Comparison of ENCODE assay signal across 8 cellular contexts in the genomic region with DNA sequence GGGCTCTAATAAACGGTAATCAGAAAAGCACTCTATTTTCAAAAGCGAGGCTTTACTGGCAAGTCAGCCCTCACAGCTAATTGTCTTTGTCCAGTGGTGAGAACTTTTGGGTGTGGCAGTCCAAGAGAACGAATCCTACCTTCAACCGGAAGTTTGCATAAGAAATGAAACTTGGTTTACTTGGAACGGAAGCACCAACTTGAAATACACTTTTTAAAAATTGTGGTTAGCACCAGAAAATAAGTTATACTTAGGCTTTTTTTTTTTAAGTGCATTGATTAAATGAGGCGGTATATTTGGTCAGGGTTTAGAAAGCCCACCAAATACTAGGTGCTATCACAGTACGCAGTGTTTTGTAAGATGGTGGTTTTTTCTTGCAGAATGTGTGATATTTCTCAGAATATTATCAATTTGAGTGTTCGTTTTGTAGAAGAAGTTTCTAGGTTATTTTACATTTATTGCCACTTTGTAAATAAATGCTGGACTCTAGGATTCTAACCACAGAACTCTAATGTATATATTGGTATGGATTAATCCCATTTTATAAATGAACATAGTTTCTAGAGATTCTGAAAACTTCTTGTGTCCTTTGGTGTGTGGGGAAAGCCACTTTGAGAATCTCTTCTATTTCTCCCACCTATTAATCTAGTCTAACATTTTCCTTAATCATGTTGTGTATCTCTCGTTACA. TPM values are rescaled to one million over a fixed set of nuclear protein-coding genes. Genes with fewer than 3 reads are reported as not detected.
DNase-seq lines count a peak whose midpoint lies in the region; ATAC-seq and TF ChIP-seq lines count a peak whose summit lies in the region.

No MANE protein-coding gene starts in this region.

- peak; percentile 69 for DNase-seq in activated CD8-positive, alpha-beta memory T cell treated with anti-CD3 and anti-CD28 coated beads, Interleukin-2, amount 10 ng/mL, durations not matched to agents 7 days and 5 days
- DNase-seq in activated CD8-positive, alpha-beta memory T cell treated with anti-CD3 and anti-CD28 coated beads for 24 hours: no peak
- DNase-seq in NCI-H510A treated with DMSO at 0.1 percent for 48 hours (lab: John Stamatoyannopoulos, UW) (peak; percentile 32), astrocyte of the spinal cord (ENCODE audit: low read depth, low spot score) (peak; percentile 63), left lung (no peak), transverse colon (peak; percentile 57), UCSD-AML1 (lab: John Stamatoyannopoulos, UW; ENCODE audit: unreplicated experiment) (no peak)

- no peak for TF ChIP-seq CTCF in astrocyte of the spinal cord (IDR thresholded peaks at IDR 0.05; ENCODE audit: low read depth, low read length)
- TF ChIP-seq CTCF in left lung (IDR thresholded peaks at IDR 0.05): no peak
- TF ChIP-seq CTCF in transverse colon (IDR thresholded peaks at IDR 0.05): no peak

- CTCF ChIA-PET in activated CD8-positive, alpha-beta memory T cell treated with anti-CD3 and anti-CD28 coated beads, Interleukin-2, amount 10 ng/mL, durations not matched to agents 7 days and 5 days (lab: Charles Lee): interaction anchor here (0.8 to 4.0 kb wide), 5 partner anchors 12 to 288 kb away, joined by 3 to 30 read pairs (median 4); no protein-coding TSS in a partner anchor

- H3K36me3 Mint-ChIP-seq in activated CD8-positive, alpha-beta memory T cell treated with anti-CD3 and anti-CD28 coated beads, Interleukin-2, amount 10 ng/mL, durations not matched to agents 7 days and 5 days: peaks cover 55% of the 10 kb centered on the region

- H3K27me3 Mint-ChIP-seq in activated CD8-positive, alpha-beta memory T cell treated with anti-CD3 and anti-CD28 coated beads, Interleukin-2, amount 10 ng/mL, durations not matched to agents 7 days and 5 days: peaks cover 4% of the 10 kb centered on the region

- peak overlapping the region; percentile 99 for H3K27ac Mint-ChIP-seq in activated CD8-positive, alpha-beta memory T cell treated with anti-CD3 and anti-CD28 coated beads, Interleukin-2, amount 10 ng/mL, durations not matched to agents 7 days and 5 days

- TF ChIP-seq POLR2A in transverse colon (IDR thresholded peaks at IDR 0.05): peak; percentile 58

- H3K9me3 ChIP-seq in left lung (no peaks in the 10 kb centered on the region), transverse colon (no peaks in the 10 kb centered on the region)

- H3K27me3 ChIP-seq in left lung (no peaks in the 10 kb centered on the region), transverse colon (no peaks in the 10 kb centered on the region)

- H3K36me3 ChIP-seq in left lung (peaks cover 0 to 19% of the 10 kb centered on the region in 2 donors), transverse colon (peaks cover 0 to 18% (median 5%) of the 10 kb centered on the region in 4 donors)

- H3K27ac ChIP-seq in left lung: peak overlapping the region; percentile 99 to 100
- peak overlapping the region; percentile 98 to 100 (median 99) for H3K27ac ChIP-seq in transverse colon

- no peak for TF ChIP-seq EP300 in transverse colon (IDR thresholded peaks at IDR 0.05; ENCODE audit: low read depth)

- H3K4me3 ChIP-seq in astrocyte of the spinal cord (ENCODE audit: low read depth, low read length): peak overlapping the region; percentile 94
- H3K4me3 ChIP-seq in left lung: peak overlapping the region; percentile 90 to 93
- peak overlapping the region; percentile 81 to 100 (median 96) for H3K4me3 ChIP-seq in transverse colon

- peaks cover 48% of the 10 kb centered on the region for H3K4me1 Mint-ChIP-seq in activated CD8-positive, alpha-beta memory T cell treated with anti-CD3 and anti-CD28 coated beads, Interleukin-2, amount 10 ng/mL, durations not matched to agents 7 days and 5 days

- peak overlapping the region; percentile 92 for H3K4me3 Mint-ChIP-seq in activated CD8-positive, alpha-beta memory T cell treated with anti-CD3 and anti-CD28 coated beads, Interleukin-2, amount 10 ng/mL, durations not matched to agents 7 days and 5 days

- no peaks in the 10 kb centered on the region for H3K9me3 Mint-ChIP-seq in activated CD8-positive, alpha-beta memory T cell treated with anti-CD3 and anti-CD28 coated beads, Interleukin-2, amount 10 ng/mL, durations not matched to agents 7 days and 5 days (ENCODE audit: low read depth)

- intact Hi-C loops in left lung (cut with DNase I) (loop anchor here in 1 of 2 donors (5.0 to 10.0 kb wide), 2 partner anchors 104 to 317 kb away; no protein-coding TSS in a partner anchor), transverse colon (cut with DNase I; ENCODE audit: low total_unique reads) (loop anchor here (5.0 to 10.0 kb wide), 2 partner anchors 94 to 317 kb away; no protein-coding TSS in a partner anchor)

- peaks cover 29 to 72% of the 10 kb centered on the region in 2 donors for H3K4me1 ChIP-seq in left lung
- peaks cover 13 to 67% (median 32%) of the 10 kb centered on the region in 4 donors for H3K4me1 ChIP-seq in transverse colon

- in situ Hi-C loops in astrocyte of the spinal cord (cut with HindIII; ENCODE audit: low sequenced_read_pairs) (no loop called here), transverse colon (cut with MboI; ENCODE audit: low pct_ligation_motif_present in 1 of 4, low pct_unique_long_range_greater_than_20kb in 1 of 4, low sequenced_read_pairs in 3 of 4) (loop anchor here (10.0 to 25.0 kb wide), 5 partner anchors 94 to 487 kb away; no protein-coding TSS in a partner anchor)

- WGBS in transverse colon (ENCODE audit: low coverage in 1 of 2), 2 donors: 1 to 7% methylated on average over 9 of the region's 9 CpGs

- ATAC-seq in activated CD8-positive, alpha-beta memory T cell treated with anti-CD3 and anti-CD28 coated beads, Interleukin-2, amount 10 ng/mL, durations not matched to agents 7 days and 5 days: no peak
- ATAC-seq in left lung: peak; percentile 6
- ATAC-seq in HG03469 (IDR thresholded peaks at IDR 0.05; ENCODE audit: unreplicated experiment): no peak

RNA-seq across cellular contexts. Expression of a gene that starts 1.2 kb away (rescaled TPM):
- 100 to 1,000 TPM; 722 to 787 TPM for total RNA-seq in activated CD8-positive, alpha-beta memory T cell treated with anti-CD3 and anti-CD28 coated beads, Interleukin-2, amount 10 ng/mL, durations not matched to agents 7 days and 5 days
- total RNA-seq in left lung: 100 to 1,000 TPM; 532 to 556 TPM
- 100 to 1,000 TPM; 257 to 511 (median 338) TPM for total RNA-seq in transverse colon

RNA-seq across cellular contexts. Expression of a gene that starts 13.1 kb away (rescaled TPM):
- 100 to 1,000 TPM; 313 to 322 TPM for total RNA-seq in activated CD8-positive, alpha-beta memory T cell treated with anti-CD3 and anti-CD28 coated beads, Interleukin-2, amount 10 ng/mL, durations not matched to agents 7 days and 5 days
- total RNA-seq in left lung (100 to 1,000 TPM; 377 to 467 TPM), transverse colon (100 to 1,000 TPM in 3 of 4 donors, 10 to 100 TPM in 1; 78.2 to 558 (median 337) TPM)

RNA-seq across cellular contexts. Expression of a gene that starts 29.0 kb away (rescaled TPM):
- 1 to 10 TPM; 1.6 to 3.8 TPM for total RNA-seq in activated CD8-positive, alpha-beta memory T cell treated with anti-CD3 and anti-CD28 coated beads, Interleukin-2, amount 10 ng/mL, durations not matched to agents 7 days and 5 days
- total RNA-seq in left lung (1 to 10 TPM; 1.5 to 1.7 TPM), transverse colon (10 to 100 TPM in 1 of 4 donors, 1 to 10 TPM in 3; 6.0 to 30.4 (median 7.7) TPM)

Comparison
In these comparisons a context has a peak if more than half of its experiments do, and no peak if none do; other contexts are left out.
1. DNase-seq: peak in activated CD8-positive, alpha-beta memory T cell treated with anti-CD3 and anti-CD28 coated beads, Interleukin-2, amount 10 ng/mL, durations not matched to agents 7 days and 5 days (single experiment), NCI-H510A treated with DMSO at 0.1 percent for 48 hours (single experiment), astrocyte of the spinal cord (single experiment) and transverse colon (single experiment); none in activated CD8-positive, alpha-beta memory T cell treated with anti-CD3 and anti-CD28 coated beads for 24 hours (single experiment), left lung (0 of 2) and UCSD-AML1 (single experiment).
2. Peak in every context shown above with its lines, with median percentiles within 50 percentile points of each other: H3K4me3 ChIP-seq.